Comparison of ENCODE assay signal across 17 cellular contexts in the genomic region with DNA sequence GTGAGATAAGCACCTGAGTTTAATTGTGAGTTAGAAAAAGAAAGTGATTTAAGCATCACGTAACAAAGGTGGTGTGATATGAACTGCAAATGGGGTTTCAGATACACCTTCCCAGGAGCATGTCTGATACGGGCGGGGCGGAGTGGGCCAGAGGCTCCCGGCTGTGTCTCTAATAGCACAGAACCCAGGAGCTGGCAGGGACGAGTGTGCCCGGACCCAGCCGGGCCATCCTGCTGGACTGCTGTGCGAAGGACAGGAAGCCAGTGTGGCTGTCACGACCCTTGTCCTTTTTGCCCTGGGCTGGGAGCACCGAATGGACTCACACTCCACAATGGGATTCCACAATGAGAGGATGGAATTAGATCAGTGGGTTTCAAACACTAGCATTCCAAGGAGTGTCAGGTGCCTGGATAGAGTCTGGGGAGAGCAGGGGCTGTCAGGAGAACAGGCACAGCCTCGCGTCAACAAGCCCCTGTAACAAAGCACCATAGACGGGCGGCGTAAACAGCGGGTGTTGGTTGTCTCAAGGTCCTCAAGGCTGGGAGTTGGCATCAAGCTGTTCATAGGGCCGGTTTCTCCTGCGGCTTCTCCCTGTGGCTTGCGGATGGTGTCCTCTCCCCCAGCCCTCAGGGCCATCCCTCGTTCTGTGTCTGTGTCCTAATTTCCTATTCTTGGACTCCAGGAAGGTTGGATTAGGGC.
"Had no signal": no experiment of that assay in that cellular context is flagged by ENCODE, and none has a peak within 500 bp of the region (broad histone marks: within the 10 kb centered on the region; RNA-seq: fewer than 3 reads in every experiment).

No MANE protein-coding gene starts in this region.

- FAIRE-seq: kidney, urothelium cell line had no signal

- H3K4me3 ChIP-seq: cardiac muscle cell, hepatocyte, mucosa of descending colon, stomach had no signal

- ATAC-seq: effector memory CD8-positive, alpha-beta T cell; foreskin keratinocyte; left cardiac atrium; left ventricle myocardium superior; mucosa of descending colon; naive thymus-derived CD8-positive, alpha-beta T cell; stimulated activated memory B cell treated with anti-CD40 and anti-IgM and Interleukin-4, amounts not matched to agents 10 μg/mL and 1 μg/mL and 100 μg/mL, for 72 hours had no signal

- DNase-seq: effector memory CD8-positive, alpha-beta T cell; foreskin keratinocyte; kidney; left cardiac atrium; left ventricle myocardium superior; mucosa of descending colon; naive thymus-derived CD8-positive, alpha-beta T cell; stimulated activated CD4-positive, alpha-beta T cell treated with anti-CD3 and anti-CD28 coated beads, Interleukin-15, amount 100 ng/mL, for 24 hours; stimulated activated CD4-positive, alpha-beta T cell treated with anti-CD3 and anti-CD28 coated beads, Interleukin-1b, Interleukin-23, amount 100 ng/mL, for 48 hours; stimulated activated CD4-positive, alpha-beta T cell treated with anti-CD3 and anti-CD28 coated beads, Interleukin-4, amount 100 ng/mL, for 24 hours; stomach; substantia nigra had no signal

- H3K27me3 ChIP-seq: cardiac muscle cell, foreskin keratinocyte, hepatocyte had no signal

- H3K36me3 Mint-ChIP-seq: naive thymus-derived CD8-positive, alpha-beta T cell; stimulated activated memory B cell treated with anti-CD40 and anti-IgM and Interleukin-4, amounts not matched to agents 10 μg/mL and 1 μg/mL and 100 μg/mL, for 72 hours had no signal

- H3K4me3 Mint-ChIP-seq: effector memory CD8-positive, alpha-beta T cell; naive thymus-derived CD8-positive, alpha-beta T cell; stimulated activated memory B cell treated with anti-CD40 and anti-IgM and Interleukin-4, amounts not matched to agents 10 μg/mL and 1 μg/mL and 100 μg/mL, for 72 hours had no signal

- H3K36me3 ChIP-seq: cardiac muscle cell, neutrophil, stomach had no signal

- H3K4me1 ChIP-seq: foreskin keratinocyte, stomach had no signal

- H3K27ac ChIP-seq: cardiac muscle cell, foreskin keratinocyte, hepatocyte, neutrophil, stomach had no signal

- H3K9me3 ChIP-seq: mucosa of descending colon, neutrophil, stomach had no signal

- H3K27ac Mint-ChIP-seq: effector memory CD8-positive, alpha-beta T cell; naive thymus-derived CD8-positive, alpha-beta T cell; stimulated activated memory B cell treated with anti-CD40 and anti-IgM and Interleukin-4, amounts not matched to agents 10 μg/mL and 1 μg/mL and 100 μg/mL, for 72 hours had no signal
